In the genomic region with DNA sequence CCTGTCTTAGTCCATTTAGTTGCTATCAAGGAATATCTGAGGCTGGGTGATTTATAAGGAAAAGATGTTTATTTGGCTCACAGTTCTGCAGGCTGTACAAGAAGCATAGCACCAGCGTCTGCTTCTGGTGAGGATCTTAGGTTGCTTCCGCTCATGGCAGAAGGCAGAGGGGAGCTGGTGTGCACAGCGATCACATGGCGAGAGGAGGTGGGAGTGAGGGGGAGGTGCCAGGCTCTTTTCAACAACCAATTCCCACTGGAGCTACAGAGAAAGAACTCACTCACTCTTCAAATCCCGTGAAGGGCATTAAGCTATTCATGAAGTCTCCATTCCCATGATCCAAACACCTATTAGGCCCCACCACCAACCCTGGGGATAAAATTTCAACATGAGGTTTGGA, we compare ENCODE assay signal across 1 cellular context.
TF ChIP-seq lines count a peak whose summit lies in the region.

No MANE protein-coding gene starts in this region.

TF ChIP-seq in GM23338, 12 proteins besides CTCF, POLR2A, EP300 and RAD21 (continued from another document):
- TF ChIP-seq REST (IDR thresholded peaks at IDR 0.05; ENCODE audit: unreplicated experiment) (no peak), ZNF462 (CRISPR knock-in tag; IDR thresholded peaks at IDR 0.05) (no peak), EZH2 (IDR thresholded peaks at IDR 0.05; ENCODE audit: low read depth, unreplicated experiment) (no peak), POLR2AphosphoS5 (IDR thresholded peaks at IDR 0.05; ENCODE audit: low read depth) (no peak), ZNF331 (CRISPR knock-in tag; IDR thresholded peaks at IDR 0.05; ENCODE audit: low read depth) (no peak)
TF ChIP-seq in GM23338: peak in this region for 0.
